In genomic region chr14:73491977-73492552, GRCh38 we compare ENCODE assay signal across 8 cellular contexts. TPM values are rescaled to one million over a fixed set of nuclear protein-coding genes. Genes with fewer than 3 reads are reported as not detected.
A peak's percentile ranks its signal among the peaks of the same experiment; 100 is the strongest.
DNase-seq lines count a peak whose midpoint lies in the region; ATAC-seq and TF ChIP-seq lines count a peak whose summit lies in the region.

No MANE protein-coding gene starts in this region.

- ATAC-seq in lower lobe of right lung = no peak

- CTCF ChIA-PET in activated naive CD4-positive, alpha-beta T cell treated with anti-CD3 and anti-CD28 coated beads for 36 hours (lab: Charles Lee) = interaction anchor here (0.6 kb wide), 1 partner anchor 78 kb away, joined by 3 read pairs; no protein-coding TSS in a partner anchor

- H3K27me3 ChIP-seq in lower lobe of right lung (ENCODE audit: low read depth) = no peaks in the 10 kb centered on the region
- H3K27me3 ChIP-seq in transverse colon = no peaks in the 10 kb centered on the region

- H3K27ac Mint-ChIP-seq in activated naive CD4-positive, alpha-beta T cell treated with anti-CD3 and anti-CD28 coated beads for 36 hours = no peak overlapping the region

- H3K9me3 ChIP-seq in lower lobe of right lung = no peaks in the 10 kb centered on the region
- no peaks in the 10 kb centered on the region for H3K9me3 ChIP-seq in transverse colon

- H3K36me3 ChIP-seq in lower lobe of right lung (peaks cover 16% of the 10 kb centered on the region), transverse colon (no peaks in the 10 kb centered on the region)

- H3K4me3 ChIP-seq in astrocyte of the cerebellum (ENCODE audit: low read depth, low read length) = peak overlapping the region; percentile 61
- peak overlapping the region; percentile 89 for H3K4me3 ChIP-seq in lower lobe of right lung
- peak overlapping the region; percentile 67 to 86 (median 76) for H3K4me3 ChIP-seq in transverse colon

- H3K36me3 Mint-ChIP-seq in activated naive CD4-positive, alpha-beta T cell treated with anti-CD3 and anti-CD28 coated beads for 36 hours (ENCODE audit: low read depth) = peaks cover 38% of the 10 kb centered on the region

- DNase-seq in activated naive CD4-positive, alpha-beta T cell treated with anti-CD3 and anti-CD28 coated beads for 36 hours = no peak
- DNase-seq in activated naive CD4-positive, alpha-beta T cell treated with anti-CD3 and anti-CD28 coated beads, Interleukin-2, amount 50 U/mL, for 16 hours = no peak
- DNase-seq in astrocyte of the cerebellum (ENCODE audit: low read depth) = no peak
- no peak for DNase-seq in lower lobe of right lung
- no peak for DNase-seq in transverse colon
- DNase-seq in cortex of kidney (lab: John Stamatoyannopoulos, UW) = no peak
- no peak for DNase-seq in kidney glomerular epithelial cell (lab: John Stamatoyannopoulos, UW)
- DNase-seq in activated effector memory CD4-positive, alpha-beta T cell treated with anti-CD3 and anti-CD28 coated beads, Interleukin-2, amount 50 U/mL, for 16 hours = no peak

- peaks cover 6% of the 10 kb centered on the region for H3K9me3 Mint-ChIP-seq in activated naive CD4-positive, alpha-beta T cell treated with anti-CD3 and anti-CD28 coated beads for 36 hours

- no peak for TF ChIP-seq POLR2A in transverse colon (IDR thresholded peaks at IDR 0.05)

- H3K4me3 Mint-ChIP-seq in activated naive CD4-positive, alpha-beta T cell treated with anti-CD3 and anti-CD28 coated beads for 36 hours = peak overlapping the region; percentile 78

- intact Hi-C loops in activated naive CD4-positive, alpha-beta T cell treated with anti-CD3 and anti-CD28 coated beads for 36 hours (cut with micrococcal nuclease) = loop anchor here (1.0 to 5.0 kb wide), 5 partner anchors 34 to 565 kb away; partner anchors contain the start of genes DCAF4 and NUMB
- intact Hi-C loops in lower lobe of right lung (cut with DNase I) = no loop called here
- intact Hi-C loops in transverse colon (cut with DNase I; ENCODE audit: low total_unique reads) = no loop called here

- in situ Hi-C loops in astrocyte of the cerebellum (cut with HindIII; ENCODE audit: low sequenced_read_pairs) = no loop called here
- in situ Hi-C loops in transverse colon (cut with MboI; ENCODE audit: low pct_ligation_motif_present in 1 of 4, low pct_unique_long_range_greater_than_20kb in 1 of 4, low sequenced_read_pairs in 3 of 4) = no loop called here

- H3K27ac ChIP-seq in lower lobe of right lung (peak overlapping the region; percentile 88), transverse colon (peak overlapping the region; percentile 94 to 97 (median 96))

- no peaks in the 10 kb centered on the region for H3K27me3 Mint-ChIP-seq in activated naive CD4-positive, alpha-beta T cell treated with anti-CD3 and anti-CD28 coated beads for 36 hours (ENCODE audit: low read depth)

- no peak for TF ChIP-seq CTCF in astrocyte of the cerebellum (IDR thresholded peaks at IDR 0.05; ENCODE audit: low read depth, low read length, missing control alignments)
- TF ChIP-seq CTCF in lower lobe of right lung (IDR thresholded peaks at IDR 0.05) = no peak
- TF ChIP-seq CTCF in transverse colon (IDR thresholded peaks at IDR 0.05) = no peak

- WGBS in transverse colon (ENCODE audit: low coverage in 1 of 2), 2 donors = 78% methylated on average over 18 of the region's 28 CpGs; no CpG with 5 or more reads in 1 of the 2 donors

- peaks cover 42% of the 10 kb centered on the region for H3K4me1 Mint-ChIP-seq in activated naive CD4-positive, alpha-beta T cell treated with anti-CD3 and anti-CD28 coated beads for 36 hours (ENCODE audit: low read depth)

- H3K4me1 ChIP-seq in lower lobe of right lung (peaks cover 35% of the 10 kb centered on the region), transverse colon (peaks cover 14 to 30% (median 24%) of the 10 kb centered on the region in 4 donors)

- TF ChIP-seq EP300 in transverse colon (IDR thresholded peaks at IDR 0.05; ENCODE audit: low read depth) = no peak

RNA-seq across cellular contexts. Expression of gene RIOX1, which starts 1.3 kb away (rescaled TPM):
- 1 to 10 TPM; 8.1 to 8.9 TPM for total RNA-seq in activated naive CD4-positive, alpha-beta T cell treated with anti-CD3 and anti-CD28 coated beads for 36 hours
- total RNA-seq in lower lobe of right lung (12.9 TPM), transverse colon (10 to 100 TPM in 3 of 4 donors, 1 to 10 TPM in 1; 9.6 to 39.8 (median 18.0) TPM)

RNA-seq across cellular contexts. Expression of gene NUMB, which starts 33.7 kb away (rescaled TPM):
- 10 to 100 TPM; 24.2 to 26.4 TPM for total RNA-seq in activated naive CD4-positive, alpha-beta T cell treated with anti-CD3 and anti-CD28 coated beads for 36 hours
- total RNA-seq in lower lobe of right lung (126 TPM), transverse colon (100 to 1,000 TPM in 2 of 4 donors, 10 to 100 TPM in 2; 64.7 to 117 (median 103) TPM)

RNA-seq across cellular contexts. Expression of gene ACOT1, which starts 44.9 kb away (rescaled TPM):
- under 1 TPM; 0.72 to 0.79 TPM for total RNA-seq in activated naive CD4-positive, alpha-beta T cell treated with anti-CD3 and anti-CD28 coated beads for 36 hours
- total RNA-seq in lower lobe of right lung (21.7 TPM), transverse colon (10 to 100 TPM in 1 of 4 donors, 1 to 10 TPM in 2, under 1 TPM in 1; 0.40 to 10.9 (median 7.6) TPM)
